ENCODE assay signal across 7 cellular contexts in genomic region chr19:17931532-17932191, GRCh38. TPM values are rescaled to one million over a fixed set of nuclear protein-coding genes. Genes with fewer than 3 reads are reported as not detected.
DNase-seq lines count a peak whose midpoint lies in the region; ATAC-seq and TF ChIP-seq lines count a peak whose summit lies in the region.

No MANE protein-coding gene starts in this region.

- WGBS in smooth muscle cell (ENCODE audit: low lambda C conversion rate) = 30% methylated on average over 14 of the region's 14 CpGs

- H3K27ac Mint-ChIP-seq in GM23338 = peak overlapping the region; percentile 80; the same call in 1 of the 2 replicates

- peak overlapping the region; percentile 81 for H2AFZ ChIP-seq in GM23338
- peak overlapping the region; percentile 93 for H2AFZ ChIP-seq in smooth muscle cell (ENCODE audit: low read depth)

- H3K27me3 ChIP-seq in GM23338 (ENCODE audit: insufficient read depth) (no peaks in the 10 kb centered on the region), Peyer's patch (no peaks in the 10 kb centered on the region), smooth muscle cell (ENCODE audit: low read depth) (no peaks in the 10 kb centered on the region)

- peak overlapping the region; percentile 91 for H3K27ac ChIP-seq in GM23338 (ENCODE audit: low read depth)
- H3K27ac ChIP-seq in Peyer's patch = peak overlapping the region in 1 of 4 donors; percentile 86
- no peak overlapping the region for H3K27ac ChIP-seq in smooth muscle cell (ENCODE audit: low read depth)

- H3K9me3 ChIP-seq in Peyer's patch (no peaks in the 10 kb centered on the region), smooth muscle cell (replicated peaks; ENCODE audit: low read depth) (no peaks in the 10 kb centered on the region)

- H4K20me1 ChIP-seq in GM23338 (replicated peaks; ENCODE audit: insufficient read depth) (no peaks in the 10 kb centered on the region), smooth muscle cell (ENCODE audit: low read depth) (no peaks in the 10 kb centered on the region)

- no peak overlapping the region for H3K9ac ChIP-seq in smooth muscle cell (ENCODE audit: low read depth)

- H3K27me3 Mint-ChIP-seq in GM23338 (ENCODE audit: insufficient read depth, low read depth, poor library complexity) = peaks cover 17% of the 10 kb centered on the region

- peak; percentile 85 for ATAC-seq in GM23338
- no peak for ATAC-seq in GM21528 (IDR thresholded peaks at IDR 0.05; ENCODE audit: low FRiP score, unreplicated experiment)

- H3K9me2 ChIP-seq in GM23338 (ENCODE audit: insufficient read depth) = no peaks in the 10 kb centered on the region

- H3K9me3 Mint-ChIP-seq in GM23338 = no peaks in the 10 kb centered on the region

- H3K4me1 ChIP-seq in GM23338 (ENCODE audit: insufficient read depth) (peaks cover 6% of the 10 kb centered on the region; the same call in 1 of the 2 replicates), Peyer's patch (peaks cover 0 to 14% (median 10%) of the 10 kb centered on the region in 4 donors), smooth muscle cell (ENCODE audit: low read depth) (peaks cover 6% of the 10 kb centered on the region)

- H3K79me2 ChIP-seq in GM23338 (replicated peaks; ENCODE audit: insufficient read depth) (peaks cover 10% of the 10 kb centered on the region), smooth muscle cell (ENCODE audit: low read depth) (peaks cover 18% of the 10 kb centered on the region)

- H3K36me3 ChIP-seq in GM23338 (ENCODE audit: insufficient read depth) (no peaks in the 10 kb centered on the region), Peyer's patch (peaks cover 0 to 6% (median 0%) of the 10 kb centered on the region in 3 donors), smooth muscle cell (ENCODE audit: low read depth) (no peaks in the 10 kb centered on the region)

- H3K4me2 ChIP-seq in GM23338 = peak overlapping the region; percentile 93
- H3K4me2 ChIP-seq in smooth muscle cell = peak overlapping the region; percentile 92

- no peak for TF ChIP-seq POLR2A in Peyer's patch (IDR thresholded peaks at IDR 0.05)

- DNase-seq in GM23338 (ENCODE audit: low spot score) (peak; percentile 94), Peyer's patch (peak in 1 of 3 donors; percentile 45), glomerular visceral epithelial cell (ENCODE audit: extremely low spot score) (peak; percentile 60), smooth muscle cell (lab: John Stamatoyannopoulos, UW; ENCODE audit: unreplicated experiment) (peak; percentile 5), SW 1271 (lab: John Stamatoyannopoulos, UW) (no peak)
- DNase-seq in central memory CD4-positive, alpha-beta T cell = no peak

- H3K4me3 ChIP-seq in GM23338 = peak overlapping the region; percentile 95
- H3K4me3 ChIP-seq in Peyer's patch = peak overlapping the region in 3 of 4 donors; percentile 63 to 85 (median 82)
- H3K4me3 ChIP-seq in smooth muscle cell = peak overlapping the region; percentile 76

- TF ChIP-seq CTCF in GM23338 (conservative IDR thresholded peaks at IDR 0.05; ENCODE audit: low read depth in 2 of 2) (no peak), Peyer's patch (IDR thresholded peaks at IDR 0.05) (no peak), smooth muscle cell (IDR thresholded peaks at IDR 0.05; ENCODE audit: borderline replicate concordance, insufficient read depth, poor library complexity, severe bottlenecking) (no peak)

- H3K4me1 Mint-ChIP-seq in GM23338 = peaks cover 11% of the 10 kb centered on the region

- H3K36me3 Mint-ChIP-seq in GM23338 (ENCODE audit: low read depth) = no peaks in the 10 kb centered on the region

- peak overlapping the region; percentile 94 for H3K4me3 Mint-ChIP-seq in GM23338

- H3F3A ChIP-seq in GM23338 (replicated peaks; ENCODE audit: low read depth) (peaks cover 10% of the 10 kb centered on the region; the same call in 1 of the 2 replicates), smooth muscle cell (ENCODE audit: low read depth) (no peaks in the 10 kb centered on the region)

TF ChIP-seq in GM23338, 12 proteins besides CTCF, POLR2A, EP300 and RAD21:
- TF ChIP-seq POLR2AphosphoS5 (IDR thresholded peaks at IDR 0.05; ENCODE audit: low read depth) (peak; percentile 51), EZH2 (IDR thresholded peaks at IDR 0.05; ENCODE audit: low read depth, unreplicated experiment) (no peak)

RNA-seq across cellular contexts. Expression of gene CCDC124, which starts 1.2 kb away (rescaled TPM):
- 55.0 and 56.0 TPM in 2 replicates for total RNA-seq in GM23338 (2014; rRNA removed; shearing (Covaris generic))
- 182 and 194 TPM in 2 replicates for polyA plus RNA-seq in GM23338 (2016; fragmentation: Nextera tagmentation; extraction: Ambion mirVana)
- total RNA-seq in Peyer's patch = 10 to 100 TPM; 18.9 to 33.0 (median 24.4) TPM
- total RNA-seq in smooth muscle cell = 32.1 and 34.5 TPM in 2 replicates
- 156 and 179 TPM in 2 replicates for polyA plus RNA-seq in smooth muscle cell

RNA-seq across cellular contexts. Expression of gene KCNN1, which starts 35.2 kb away (rescaled TPM):
- total RNA-seq in GM23338 (2014; rRNA removed; shearing (Covaris generic)) = 12.4 and 29.8 TPM in 2 replicates
- polyA plus RNA-seq in GM23338 (2016; fragmentation: Nextera tagmentation; extraction: Ambion mirVana) (2.2 and 3.3 TPM in 2 replicates), smooth muscle cell (4.2 and 4.6 TPM in 2 replicates)
- total RNA-seq in Peyer's patch (not detected), smooth muscle cell (0.22 and 5.3 TPM in 2 replicates)

RNA-seq across cellular contexts. Expression of gene SLC5A5, which starts 59.9 kb away (rescaled TPM):
- 2.1 and 2.6 TPM in 2 replicates for total RNA-seq in GM23338 (2014; rRNA removed; shearing (Covaris generic))
- 1.0 and 1.7 TPM in 2 replicates for polyA plus RNA-seq in GM23338 (2016; fragmentation: Nextera tagmentation; extraction: Ambion mirVana)
- not detected for total RNA-seq in Peyer's patch
- not detected in 2 replicates for total RNA-seq in smooth muscle cell
- polyA plus RNA-seq in smooth muscle cell = not detected in 2 replicates

Comparison
In these comparisons a context has a peak if more than half of its experiments do, and no peak if none do; other contexts are left out.
1. DNase-seq: peak in GM23338 (single experiment), glomerular visceral epithelial cell (single experiment) and smooth muscle cell (single experiment); none in central memory CD4-positive, alpha-beta T cell (single experiment) and SW 1271 (0 of 2).
2. Peak in every context shown above with its lines, with median percentiles within 50 percentile points of each other: H3K4me3 ChIP-seq.